12 cellular contexts compared by ENCODE assay signal in genomic region chr11:45405916-45406670, GRCh38.
DNase-seq lines count a peak whose midpoint lies in the region; ATAC-seq and TF ChIP-seq lines count a peak whose summit lies in the region.
"Had no signal": no experiment of that assay in that cellular context is flagged by ENCODE, and none has a peak within 500 bp of the region (broad histone marks: within the 10 kb centered on the region; RNA-seq: fewer than 3 reads in every experiment).

No MANE protein-coding gene starts in this region.

- H3K27ac ChIP-seq in heart right ventricle (no peak overlapping the region), SK-N-SH (ENCODE audit: low read depth in 2 of 2, low read length in 1 of 2) (no peak overlapping the region), foreskin keratinocyte (no peak overlapping the region), upper lobe of right lung (no peak overlapping the region)

- TF ChIP-seq CTCF in heart right ventricle (IDR thresholded peaks at IDR 0.05) (peak; percentile 10 to 69 (median 52)), SK-N-SH (IDR thresholded peaks at IDR 0.05) (peak; percentile 73), foreskin keratinocyte (conservative IDR thresholded peaks at IDR 0.05) (peak; percentile 60), upper lobe of right lung (IDR thresholded peaks at IDR 0.05) (peak; percentile 32)

- no peaks in the 10 kb centered on the region for H3K79me2 ChIP-seq in SK-N-SH (ENCODE audit: insufficient read depth)

- H3K27me3 Mint-ChIP-seq in T-cell = peaks cover 26 to 38% of the 10 kb centered on the region in 2 donors

- no peak overlapping the region for H3K4me3 Mint-ChIP-seq in T-cell
- H3K4me3 Mint-ChIP-seq: activated T-helper 1 cell treated with anti-CD3 and anti-CD28 coated beads, Interleukin-12 subunit alpha, Interleukin-12 subunit beta, Interleukin-2, Interleukin-4 antibody, amounts not matched to agents 30 ng/mL and 10 ng/mL and 1 ng/mL, durations not matched to agents 14 hours and 24 hours and 36 hours had no signal

- H3K9me3 Mint-ChIP-seq in T-cell = no peaks in the 10 kb centered on the region
- H3K9me3 Mint-ChIP-seq: activated T-helper 1 cell treated with anti-CD3 and anti-CD28 coated beads, Interleukin-12 subunit alpha, Interleukin-12 subunit beta, Interleukin-2, Interleukin-4 antibody, amounts not matched to agents 30 ng/mL and 10 ng/mL and 1 ng/mL, durations not matched to agents 14 hours and 24 hours and 36 hours had no signal

- no peaks in the 10 kb centered on the region for H3K36me3 Mint-ChIP-seq in T-cell

- no peaks in the 10 kb centered on the region for H3K9me2 ChIP-seq in SK-N-SH

- peak; percentile 68 for TF ChIP-seq RAD21 in SK-N-SH (IDR thresholded peaks at IDR 0.05; ENCODE audit: low read length)

- no peak overlapping the region for H2AFZ ChIP-seq in SK-N-SH (ENCODE audit: low read depth)

- H3K4me1 ChIP-seq in heart right ventricle (no peaks in the 10 kb centered on the region), SK-N-SH (ENCODE audit: control insufficient read depth in 1 of 2, insufficient read depth in 2 of 2, low read depth in 1 of 2, low read length in 1 of 2) (peaks cover 11 to 14% of the 10 kb centered on the region in 2 experiments; a peak in 3 of 4 replicates), foreskin keratinocyte (no peaks in the 10 kb centered on the region), upper lobe of right lung (no peaks in the 10 kb centered on the region)

- no peak overlapping the region for H3K27ac Mint-ChIP-seq in T-cell
- H3K27ac Mint-ChIP-seq: activated T-helper 1 cell treated with anti-CD3 and anti-CD28 coated beads, Interleukin-12 subunit alpha, Interleukin-12 subunit beta, Interleukin-2, Interleukin-4 antibody, amounts not matched to agents 30 ng/mL and 10 ng/mL and 1 ng/mL, durations not matched to agents 14 hours and 24 hours and 36 hours had no signal

- TF ChIP-seq EP300 in SK-N-SH (IDR thresholded peaks at IDR 0.05; ENCODE audit: borderline replicate concordance in 1 of 2, low read depth in 1 of 2, low read length in 1 of 2) = no peak

- H3K27me3 ChIP-seq in heart right ventricle = peaks cover 0 to 48% (median 17%) of the 10 kb centered on the region in 7 donors
- no peaks in the 10 kb centered on the region for H3K27me3 ChIP-seq in SK-N-SH (ENCODE audit: insufficient read depth)
- peaks cover 14% of the 10 kb centered on the region for H3K27me3 ChIP-seq in foreskin keratinocyte
- H3K27me3 ChIP-seq in upper lobe of right lung = peaks cover under 1% of the 10 kb centered on the region

- CTCF ChIA-PET in SK-N-SH (lab: Yijun Ruan, JAX) = interaction anchor here (0.6 to 4.7 kb wide), 23 partner anchors 8 to 946 kb away, joined by 3 to 28 read pairs (median 3); no protein-coding TSS in a partner anchor
- CTCF ChIA-PET in T-cell (lab: Charles Lee) = no interaction called here

- no peak overlapping the region for H3K4me2 ChIP-seq in SK-N-SH

- intact Hi-C loops in heart right ventricle (cut with DNase I) = loop anchor here in 6 of 10 donors (2.0 to 10.0 kb wide), 6 partner anchors 246 to 369 kb away; no protein-coding TSS in a partner anchor
- intact Hi-C loops in left ventricle myocardium superior (cut with micrococcal nuclease) = no loop called here
- intact Hi-C loops in upper lobe of right lung (cut with DNase I) = no loop called here

- H3K9ac ChIP-seq in SK-N-SH = no peak overlapping the region

- no peaks in the 10 kb centered on the region for H3K36me3 ChIP-seq in heart right ventricle
- H3K36me3 ChIP-seq in SK-N-SH (replicated peaks in 1 of 2; ENCODE audit: control insufficient read depth in 1 of 2, insufficient read depth in 2 of 2, low read length in 1 of 2) = no peaks in the 10 kb centered on the region
- H3K36me3 ChIP-seq in upper lobe of right lung = no peaks in the 10 kb centered on the region

- no peaks in the 10 kb centered on the region for H3K9me3 ChIP-seq in heart right ventricle
- no peaks in the 10 kb centered on the region for H3K9me3 ChIP-seq in SK-N-SH
- H3K9me3 ChIP-seq in upper lobe of right lung = no peaks in the 10 kb centered on the region

- H3K4me3 ChIP-seq in heart right ventricle = no peak overlapping the region
- no peak overlapping the region for H3K4me3 ChIP-seq in SK-N-SH (ENCODE audit: low read depth in 2 of 2, low read length in 1 of 2)
- no peak overlapping the region for H3K4me3 ChIP-seq in upper lobe of right lung

- POLR2A ChIA-PET in SK-N-SH (lab: Yijun Ruan, JAX) = no interaction called here
- POLR2A ChIA-PET in T-cell (lab: Charles Lee) = no interaction called here

- no peaks in the 10 kb centered on the region for H3K4me1 Mint-ChIP-seq in T-cell

- peaks cover 9% of the 10 kb centered on the region for H3F3A ChIP-seq in SK-N-SH (replicated peaks; ENCODE audit: insufficient read depth)

- DNase-seq in heart right ventricle (no peak), left ventricle myocardium superior (no peak), SK-N-SH (no peak), foreskin keratinocyte (no peak), upper lobe of right lung (peak; percentile 37), NCI-H2227 treated with DMSO at 0.1 percent for 48 hours (lab: John Stamatoyannopoulos, UW) (no peak), T-cell (no peak)
- no peak for DNase-seq in effector CD4-positive, alpha-beta T cell
- DNase-seq: foreskin melanocyte; SHP77 treated with DMSO at 0.1 percent for 48 hours; stimulated activated CD8-positive, alpha-beta memory T cell treated with anti-CD3 and anti-CD28 coated beads, Interleukin-4, amount 100 ng/mL, for 48 hours had no signal

- 63 to 65% methylated on average over 3 of the region's 3 CpGs for WGBS in heart right ventricle, 2 donors
- 22% methylated on average over 2 of the region's 3 CpGs for WGBS in SK-N-SH (ENCODE audit: low lambda C conversion rate)

- no peak for ATAC-seq in heart right ventricle
- ATAC-seq in left ventricle myocardium superior = no peak
- ATAC-seq in foreskin keratinocyte = no peak
- no peak for ATAC-seq in upper lobe of right lung
- ATAC-seq in T-cell (replicated peaks in 1 of 4) = no peak

- no peaks in the 10 kb centered on the region for H4K20me1 ChIP-seq in SK-N-SH (ENCODE audit: insufficient read depth)

TF ChIP-seq in SK-N-SH, 30 proteins besides CTCF, POLR2A, EP300 and RAD21:
- TF ChIP-seq ZBTB33 (IDR thresholded peaks at IDR 0.05; ENCODE audit: borderline replicate concordance, low read depth) (no peak), SMC3 (IDR thresholded peaks at IDR 0.05; ENCODE audit: low read depth, low read length) (peak; percentile 28; the same call in 1 of the 2 replicates)
TF ChIP-seq in SK-N-SH: peak in this region for 1.

Comparison
In these comparisons a context has a peak if more than half of its experiments do, and no peak if none do; other contexts are left out.
1. intact Hi-C loops: an anchor here in heart right ventricle (2.0 to 10.0 kb wide); none called in left ventricle myocardium superior and upper lobe of right lung.